17 cellular contexts compared by ENCODE assay signal in genomic region chr6:32954212-32954745, GRCh38. TPM values are rescaled to one million over a fixed set of nuclear protein-coding genes. Genes with fewer than 3 reads are reported as not detected.
DNase-seq lines count a peak whose midpoint lies in the region; ATAC-seq, FAIRE-seq and TF ChIP-seq lines count a peak whose summit lies in the region.
"Had no signal": no experiment of that assay in that cellular context is flagged by ENCODE, and none has a peak within 500 bp of the region (broad histone marks: within the 10 kb centered on the region; RNA-seq: fewer than 3 reads in every experiment).

No MANE protein-coding gene starts in this region.

- TF ChIP-seq CTCF in GM12878 (IDR thresholded peaks at IDR 0.05 in 2 of 3, conservative IDR thresholded peaks at IDR 0.05 in 1 of 3; ENCODE audit: control insufficient read depth in 2 of 3, extremely low read depth in 1 of 3, insufficient read depth in 1 of 3, low read depth in 3 of 3, low read length in 3 of 3), result no peak

- no peaks in the 10 kb centered on the region for H3K9me3 ChIP-seq in GM12878 (replicated peaks; ENCODE audit: control insufficient read depth, insufficient read depth, low read length)
- H3K9me3 ChIP-seq: left ventricle myocardium inferior, mucosa of descending colon, uterus had no signal

- no peak for TF ChIP-seq POLR2A in GM12878 (IDR thresholded peaks at IDR 0.05; ENCODE audit: low read depth, low read length)

- in situ Hi-C loops in GM12878 (cut with MboI), result loop anchor here (25.0 kb wide), 2 partner anchors 1392 to 1708 kb away; partner anchors contain the start of gene LTA

- TF ChIP-seq RAD21 in GM12878 (IDR thresholded peaks at IDR 0.05; ENCODE audit: insufficient read depth, low read depth, low read length), result no peak

- SMC1A ChIA-PET in GM12878 (lab: Charles Lee; ENCODE audit: uncharacterized antibody, unreplicated experiment), result interaction anchor here (0.6 to 11.3 kb wide), 22 partner anchors 16 to 443 kb away, joined by 3 to 354 read pairs (median 5); partner anchors contain the start of genes BRD2, HLA-DMB, PSMB8 and TAP1

- peak overlapping the region; percentile 51; the same call in 1 of the 2 replicates for H3K27ac ChIP-seq in GM12878 (ENCODE audit: control insufficient read depth, insufficient read depth)

- no peak for ATAC-seq in activated naive CD8-positive, alpha-beta T cell treated with anti-CD3 and anti-CD28 coated beads, Interleukin-2, amount 10 ng/mL, durations not matched to agents 7 days and 5 days (ENCODE audit: low read depth)
- ATAC-seq in activated naive CD8-positive, alpha-beta T cell treated with anti-CD3 and anti-CD28 coated beads, Interleukin-2, amount 50 U/mL, for 24 hours, result no peak
- ATAC-seq in GM12878, result no peak

- peak overlapping the region; percentile 2 for H3K27ac Mint-ChIP-seq in activated naive CD8-positive, alpha-beta T cell treated with anti-CD3 and anti-CD28 coated beads, Interleukin-2, amount 10 ng/mL, durations not matched to agents 7 days and 5 days
- no peak overlapping the region for H3K27ac Mint-ChIP-seq in activated naive CD8-positive, alpha-beta T cell treated with anti-CD3 and anti-CD28 coated beads, Interleukin-2, amount 50 U/mL, for 24 hours

- RAD21 ChIA-PET in GM12878 (lab: Charles Lee; ENCODE audit: unreplicated experiment), result interaction anchor here (0.8 to 8.3 kb wide), 13 partner anchors 13 to 116 kb away, joined by 3 to 224 read pairs (median 17); partner anchors contain the start of genes BRD2, HLA-DMB, PSMB9 and TAP1

- H3K36me3 Mint-ChIP-seq in activated naive CD8-positive, alpha-beta T cell treated with anti-CD3 and anti-CD28 coated beads, Interleukin-2, amount 10 ng/mL, durations not matched to agents 7 days and 5 days, result peaks cover 16% of the 10 kb centered on the region
- H3K36me3 Mint-ChIP-seq in activated naive CD8-positive, alpha-beta T cell treated with anti-CD3 and anti-CD28 coated beads, Interleukin-2, amount 50 U/mL, for 24 hours (ENCODE audit: low read depth), result peaks cover 5% of the 10 kb centered on the region

- H3K79me2 ChIP-seq in GM12878 (ENCODE audit: control insufficient read depth, insufficient read depth, low read length), result peaks cover 34% of the 10 kb centered on the region

- no peak for DNase-seq in activated naive CD8-positive, alpha-beta T cell treated with anti-CD3 and anti-CD28 coated beads, Interleukin-2, amount 10 ng/mL, durations not matched to agents 7 days and 5 days
- no peak for DNase-seq in activated naive CD8-positive, alpha-beta T cell treated with anti-CD3 and anti-CD28 coated beads, Interleukin-2, amount 50 U/mL, for 24 hours
- DNase-seq in GM12878 (ENCODE audit: low read depth, low spot score) (no peak), NCI-H748 (lab: John Stamatoyannopoulos, UW; ENCODE audit: unreplicated experiment) (no peak), SHP77 treated with DMSO at 0.1 percent for 48 hours (lab: John Stamatoyannopoulos, UW) (no peak), DMS114 treated with DMSO at 0.1 percent for 48 hours (lab: John Stamatoyannopoulos, UW; ENCODE audit: unreplicated experiment) (no peak)
- DNase-seq: anterior cingulate cortex; glutamatergic neuron; GOT3; left ventricle myocardium inferior; NCI-H187; NCI-H446 treated with DMSO at 0.1 percent for 48 hours; stimulated activated CD4-positive, alpha-beta T cell treated with anti-CD3 and anti-CD28 coated beads, Interleukin-4, amount 100 ng/mL, for 4 hours; uterus had no signal

- intact Hi-C loops in GM12878 (cut with micrococcal nuclease; ENCODE audit: unreplicated experiment), result no loop called here

- H3K27me3 ChIP-seq in GM12878 (replicated peaks in 1 of 2; ENCODE audit: control insufficient read depth in 2 of 2, insufficient read depth in 2 of 2, low read length in 1 of 2), result no peaks in the 10 kb centered on the region
- H3K27me3 ChIP-seq: uterus had no signal

- no peak overlapping the region for H3K4me3 ChIP-seq in GM12878
- H3K4me3 ChIP-seq: left ventricle myocardium inferior, mucosa of descending colon, uterus had no signal

- H3K36me3 ChIP-seq in GM12878 (ENCODE audit: control insufficient read depth in 2 of 2, insufficient read depth in 2 of 2, low read length in 1 of 2), result peaks cover 0 to 4% of the 10 kb centered on the region in 2 experiments; a peak in 2 of 4 replicates
- H3K36me3 ChIP-seq: left ventricle myocardium inferior, uterus had no signal

- BruUV-seq in GM12878 (replicated peaks; lab: Mats Ljungman, UMichigan), result no TSS peak

- peaks cover 33% of the 10 kb centered on the region for H3K4me1 ChIP-seq in GM12878 (ENCODE audit: control insufficient read depth, insufficient read depth, low read length)

- POLR2A ChIA-PET in activated naive CD8-positive, alpha-beta T cell treated with anti-CD3 and anti-CD28 coated beads, Interleukin-2, amount 10 ng/mL, durations not matched to agents 7 days and 5 days (lab: Charles Lee), result interaction anchor here (0.7 to 10.8 kb wide), 8 partner anchors 10 to 110 kb away, joined by 3 to 261 read pairs (median 11); partner anchors contain the start of gene BRD2
- POLR2A ChIA-PET in GM12878 (lab: Charles Lee), result interaction anchor here (0.6 to 13.5 kb wide), 19 partner anchors 7 to 121 kb away, joined by 3 to 486 read pairs (median 7); partner anchors contain the start of genes BRD2, HLA-DMB, HLA-DPB1 and PSMB9

- WGBS in GM12878 (ENCODE audit: insufficient coverage, insufficient replicate concordance, low lambda C conversion rate, missing lambda C conversion rate), result 81% methylated on average over 4 of the region's 4 CpGs

- H3K27me3 Mint-ChIP-seq in activated naive CD8-positive, alpha-beta T cell treated with anti-CD3 and anti-CD28 coated beads, Interleukin-2, amount 10 ng/mL, durations not matched to agents 7 days and 5 days, result no peaks in the 10 kb centered on the region
- H3K27me3 Mint-ChIP-seq in activated naive CD8-positive, alpha-beta T cell treated with anti-CD3 and anti-CD28 coated beads, Interleukin-2, amount 50 U/mL, for 24 hours, result no peaks in the 10 kb centered on the region
- H3K27me3 Mint-ChIP-seq: central memory CD8-positive, alpha-beta T cell; effector memory CD8-positive, alpha-beta T cell had no signal

- H2AFZ ChIP-seq in GM12878 (ENCODE audit: control insufficient read depth, low read depth, low read length), result no peak overlapping the region

- no peak for TF ChIP-seq EP300 in GM12878 (IDR thresholded peaks at IDR 0.05; ENCODE audit: borderline replicate concordance in 1 of 2, control insufficient read depth in 1 of 2, low read depth in 2 of 2, low read length in 2 of 2)

- peaks cover 46% of the 10 kb centered on the region for H3K4me1 Mint-ChIP-seq in activated naive CD8-positive, alpha-beta T cell treated with anti-CD3 and anti-CD28 coated beads, Interleukin-2, amount 10 ng/mL, durations not matched to agents 7 days and 5 days
- H3K4me1 Mint-ChIP-seq in activated naive CD8-positive, alpha-beta T cell treated with anti-CD3 and anti-CD28 coated beads, Interleukin-2, amount 50 U/mL, for 24 hours, result peaks cover 55% of the 10 kb centered on the region

- no peak for FAIRE-seq in GM12878 (lab: Jason Lieb, UNC)

- H3K4me2 ChIP-seq in GM12878 (ENCODE audit: control insufficient read depth, insufficient read depth), result no peak overlapping the region

- H3K9ac ChIP-seq in GM12878 (ENCODE audit: control insufficient read depth, insufficient read depth, low read length), result no peak overlapping the region

- H3K4me3 Mint-ChIP-seq in activated naive CD8-positive, alpha-beta T cell treated with anti-CD3 and anti-CD28 coated beads, Interleukin-2, amount 10 ng/mL, durations not matched to agents 7 days and 5 days, result no peak overlapping the region
- no peak overlapping the region for H3K4me3 Mint-ChIP-seq in activated naive CD8-positive, alpha-beta T cell treated with anti-CD3 and anti-CD28 coated beads, Interleukin-2, amount 50 U/mL, for 24 hours
- H3K4me3 Mint-ChIP-seq: effector memory CD8-positive, alpha-beta T cell had no signal

- CTCF ChIA-PET in GM12878 (lab: Yijun Ruan, JAX), result interaction anchor here (0.6 to 13.5 kb wide), 30 partner anchors 11 to 686 kb away, joined by 3 to 532 read pairs (median 6); partner anchors contain the start of genes BRD2, HLA-DMB, HLA-DPA1 and PSMB8

- no peaks in the 10 kb centered on the region for H4K20me1 ChIP-seq in GM12878 (ENCODE audit: control insufficient read depth, insufficient read depth)

- no peaks in the 10 kb centered on the region for H3K9me3 Mint-ChIP-seq in activated naive CD8-positive, alpha-beta T cell treated with anti-CD3 and anti-CD28 coated beads, Interleukin-2, amount 10 ng/mL, durations not matched to agents 7 days and 5 days
- no peaks in the 10 kb centered on the region for H3K9me3 Mint-ChIP-seq in activated naive CD8-positive, alpha-beta T cell treated with anti-CD3 and anti-CD28 coated beads, Interleukin-2, amount 50 U/mL, for 24 hours
- H3K9me3 Mint-ChIP-seq: central memory CD8-positive, alpha-beta T cell; effector memory CD8-positive, alpha-beta T cell had no signal

RNA-seq across cellular contexts. Expression of gene HLA-DMA, which starts 1.4 kb away (rescaled TPM):
- 10 to 100 TPM; 32.1 to 36.1 TPM for total RNA-seq in activated naive CD8-positive, alpha-beta T cell treated with anti-CD3 and anti-CD28 coated beads, Interleukin-2, amount 10 ng/mL, durations not matched to agents 7 days and 5 days
- 110 and 112 TPM in 2 replicates for total RNA-seq in GM12878 (2013; cell fraction: nucleolus; rRNA removed)
- 243 and 269 TPM in 2 replicates for total RNA-seq in GM12878 (2014; rRNA removed)
- total RNA-seq in GM12878 (2014; rRNA removed; fragmentation: Illumina TruSeq; extraction: Trizol), result 170 and 177 TPM in 2 replicates
- 182 and 189 TPM in 2 replicates for total RNA-seq in GM12878 (2021)
- 314 TPM for polyA plus RNA-seq in GM12878 (2011; ENCODE audit: low read depth)
- polyA plus RNA-seq in GM12878 (2011; rRNA removed), result 190 and 290 TPM in 2 replicates
- 380 and 384 TPM in 2 replicates for polyA plus RNA-seq in GM12878 (2011; cell fraction: cytosol; rRNA removed)
- polyA plus RNA-seq in GM12878 (2011; cell fraction: nucleus; rRNA removed), result 478 and 610 TPM in 2 replicates
- polyA plus RNA-seq in GM12878 (2012), result 308 and 348 TPM in 2 replicates
- 327 and 354 TPM in 2 replicates for polyA plus RNA-seq in GM12878 (2014; fragmentation: Illumina TruSeq; extraction: Trizol)
- 100 to 1,000 TPM; 389 to 552 TPM for polyA plus RNA-seq in GM12878 (2014; fragmentation: Nextera tagmentation; extraction: Ambion mirVana)
- polyA plus RNA-seq in GM12878 (2014; rRNA removed), result 267 and 279 TPM in 2 replicates
- 100 to 1,000 TPM; 339 to 378 TPM for polyA plus RNA-seq in GM12878 (2016; fragmentation: Nextera tagmentation; extraction: Ambion mirVana)
- 119 and 159 TPM in 2 replicates for polyA minus RNA-seq in GM12878 (2011; rRNA and poly(A)+ RNA removed)
- 44.9 and 50.8 TPM in 2 replicates for polyA minus RNA-seq in GM12878 (2011; cell fraction: cytosol; rRNA and poly(A)+ RNA removed)
- 45.2 and 51.5 TPM in 2 replicates for polyA minus RNA-seq in GM12878 (2011; cell fraction: nucleus; rRNA and poly(A)+ RNA removed)

RNA-seq across cellular contexts. Expression of gene HLA-DMB, which starts 13.5 kb away (rescaled TPM):
- total RNA-seq in activated naive CD8-positive, alpha-beta T cell treated with anti-CD3 and anti-CD28 coated beads, Interleukin-2, amount 10 ng/mL, durations not matched to agents 7 days and 5 days, result 10 to 100 TPM; 14.0 to 14.7 TPM
- total RNA-seq in GM12878 (2013; cell fraction: nucleolus; rRNA removed), result 54.4 and 59.2 TPM in 2 replicates
- total RNA-seq in GM12878 (2014; rRNA removed), result 141 and 149 TPM in 2 replicates
- 117 and 120 TPM in 2 replicates for total RNA-seq in GM12878 (2014; rRNA removed; fragmentation: Illumina TruSeq; extraction: Trizol)
- 106 and 114 TPM in 2 replicates for total RNA-seq in GM12878 (2021)
- 240 TPM for polyA plus RNA-seq in GM12878 (2011; ENCODE audit: low read depth)
- 140 and 173 TPM in 2 replicates for polyA plus RNA-seq in GM12878 (2011; rRNA removed)
- polyA plus RNA-seq in GM12878 (2011; cell fraction: cytosol; rRNA removed), result 172 and 198 TPM in 2 replicates
- polyA plus RNA-seq in GM12878 (2011; cell fraction: nucleus; rRNA removed), result 112 and 122 TPM in 2 replicates
- polyA plus RNA-seq in GM12878 (2012), result 162 and 237 TPM in 2 replicates
- 136 and 158 TPM in 2 replicates for polyA plus RNA-seq in GM12878 (2014; fragmentation: Illumina TruSeq; extraction: Trizol)
- polyA plus RNA-seq in GM12878 (2014; fragmentation: Nextera tagmentation; extraction: Ambion mirVana), result 100 to 1,000 TPM; 117 to 170 TPM
- 114 and 116 TPM in 2 replicates for polyA plus RNA-seq in GM12878 (2014; rRNA removed)
- 100 to 1,000 TPM; 160 to 168 TPM for polyA plus RNA-seq in GM12878 (2016; fragmentation: Nextera tagmentation; extraction: Ambion mirVana)
- 91.9 and 112 TPM in 2 replicates for polyA minus RNA-seq in GM12878 (2011; rRNA and poly(A)+ RNA removed)
- polyA minus RNA-seq in GM12878 (2011; cell fraction: cytosol; rRNA and poly(A)+ RNA removed), result 22.9 and 33.3 TPM in 2 replicates
- 25.1 and 32.0 TPM in 2 replicates for polyA minus RNA-seq in GM12878 (2011; cell fraction: nucleus; rRNA and poly(A)+ RNA removed)

RNA-seq across cellular contexts. Expression of gene BRD2, which starts 14.1 kb away (rescaled TPM):
- total RNA-seq in activated naive CD8-positive, alpha-beta T cell treated with anti-CD3 and anti-CD28 coated beads, Interleukin-2, amount 10 ng/mL, durations not matched to agents 7 days and 5 days, result 100 to 1,000 TPM; 365 to 371 TPM
- 348 and 373 TPM in 2 replicates for total RNA-seq in GM12878 (2013; cell fraction: nucleolus; rRNA removed)
- total RNA-seq in GM12878 (2014; rRNA removed), result 127 TPM in 2 replicates
- 139 and 145 TPM in 2 replicates for total RNA-seq in GM12878 (2014; rRNA removed; fragmentation: Illumina TruSeq; extraction: Trizol)
- total RNA-seq in GM12878 (2021), result 160 and 178 TPM in 2 replicates
- 176 TPM for polyA plus RNA-seq in GM12878 (2011; ENCODE audit: low read depth)
- 218 and 239 TPM in 2 replicates for polyA plus RNA-seq in GM12878 (2011; rRNA removed)
- 154 and 169 TPM in 2 replicates for polyA plus RNA-seq in GM12878 (2011; cell fraction: cytosol; rRNA removed)
- polyA plus RNA-seq in GM12878 (2011; cell fraction: nucleus; rRNA removed), result 392 and 411 TPM in 2 replicates
- polyA plus RNA-seq in GM12878 (2012), result 174 and 230 TPM in 2 replicates
- 234 and 289 TPM in 2 replicates for polyA plus RNA-seq in GM12878 (2014; fragmentation: Illumina TruSeq; extraction: Trizol)
- 100 to 1,000 TPM in 1 of 2 experiments, 10 to 100 TPM in 1; 32.2 to 133 TPM for polyA plus RNA-seq in GM12878 (2014; fragmentation: Nextera tagmentation; extraction: Ambion mirVana)
- polyA plus RNA-seq in GM12878 (2014; rRNA removed), result 180 and 181 TPM in 2 replicates
- 100 to 1,000 TPM; 113 to 118 TPM for polyA plus RNA-seq in GM12878 (2016; fragmentation: Nextera tagmentation; extraction: Ambion mirVana)
- polyA minus RNA-seq in GM12878 (2011; rRNA and poly(A)+ RNA removed), result 122 and 140 TPM in 2 replicates
- polyA minus RNA-seq in GM12878 (2011; cell fraction: cytosol; rRNA and poly(A)+ RNA removed), result 51.2 and 63.0 TPM in 2 replicates
- 133 and 197 TPM in 2 replicates for polyA minus RNA-seq in GM12878 (2011; cell fraction: nucleus; rRNA and poly(A)+ RNA removed)

RNA-seq across cellular contexts. Expression of gene HLA-DOA, which starts 55.1 kb away (rescaled TPM):
- total RNA-seq in activated naive CD8-positive, alpha-beta T cell treated with anti-CD3 and anti-CD28 coated beads, Interleukin-2, amount 10 ng/mL, durations not matched to agents 7 days and 5 days, result 1 to 10 TPM; 7.5 to 8.3 TPM
- total RNA-seq in GM12878 (2013; cell fraction: nucleolus; rRNA removed), result 47.7 and 47.9 TPM in 2 replicates
- total RNA-seq in GM12878 (2014; rRNA removed) (99.2 and 108 TPM in 2 replicates), GM12878 (2014; rRNA removed; fragmentation: Illumina TruSeq; extraction: Trizol) (64.6 and 69.1 TPM in 2 replicates), GM12878 (2021) (73.3 and 73.5 TPM in 2 replicates)
- polyA plus RNA-seq in GM12878 (2011; ENCODE audit: low read depth), result 45.0 TPM
- polyA plus RNA-seq in GM12878 (2011; rRNA removed) (31.3 and 46.7 TPM in 2 replicates), GM12878 (2014; fragmentation: Illumina TruSeq; extraction: Trizol) (69.9 and 79.3 TPM in 2 replicates), GM12878 (2014; fragmentation: Nextera tagmentation; extraction: Ambion mirVana) (10 to 100 TPM in 1 of 2 experiments, 1 to 10 TPM in 1; 8.8 to 21.1 TPM), GM12878 (2014; rRNA removed) (99.8 and 104 TPM in 2 replicates), GM12878 (2016; fragmentation: Nextera tagmentation; extraction: Ambion mirVana) (10 to 100 TPM; 44.9 to 47.6 TPM)
- polyA plus RNA-seq in GM12878 (2011; cell fraction: cytosol; rRNA removed), result 77.6 and 86.9 TPM in 2 replicates
- polyA plus RNA-seq in GM12878 (2011; cell fraction: nucleus; rRNA removed), result 77.0 and 89.9 TPM in 2 replicates
- polyA plus RNA-seq in GM12878 (2012), result 78.7 and 83.9 TPM in 2 replicates
- polyA minus RNA-seq in GM12878 (2011; rRNA and poly(A)+ RNA removed), result 45.5 and 61.2 TPM in 2 replicates
- 40.4 and 47.3 TPM in 2 replicates for polyA minus RNA-seq in GM12878 (2011; cell fraction: cytosol; rRNA and poly(A)+ RNA removed)
- polyA minus RNA-seq in GM12878 (2011; cell fraction: nucleus; rRNA and poly(A)+ RNA removed), result 35.9 and 56.4 TPM in 2 replicates
